8 cellular contexts compared by ENCODE assay signal in genomic region chr1:96966536-96967138, GRCh38.
DNase-seq lines count a peak whose midpoint lies in the region; ATAC-seq and FAIRE-seq lines count a peak whose summit lies in the region.

No MANE protein-coding gene starts in this region.

- DNase-seq in NCI-H2029 (lab: John Stamatoyannopoulos, UW): peak; percentile 43
- peak; percentile 56 for DNase-seq in UCSD-AML1 (lab: John Stamatoyannopoulos, UW; ENCODE audit: unreplicated experiment)
- DNase-seq in brain pericyte (ENCODE audit: low read depth, low spot score): peak; percentile 47
- peak; percentile 91 for DNase-seq in inferior parietal cortex (ENCODE audit: extremely low spot score)
- peak; percentile 79 for DNase-seq in stimulated activated CD4-positive, alpha-beta T cell treated with anti-CD3 and anti-CD28 coated beads, Interleukin-15, amount 100 ng/mL, for 24 hours

- FAIRE-seq in A204.1 (lab: Jason Lieb, UNC): peak; percentile 94

- peak; percentile 87 for ATAC-seq in GM18498 (IDR thresholded peaks at IDR 0.05; ENCODE audit: unreplicated experiment)
- peak; percentile 95 for ATAC-seq in HG02885 (IDR thresholded peaks at IDR 0.05; ENCODE audit: poor library complexity, unreplicated experiment)

Comparison
In these comparisons a context has a peak if more than half of its experiments do, and no peak if none do; other contexts are left out.
1. Peak in every context shown above with its lines: DNase-seq and ATAC-seq.